In the genomic region with DNA sequence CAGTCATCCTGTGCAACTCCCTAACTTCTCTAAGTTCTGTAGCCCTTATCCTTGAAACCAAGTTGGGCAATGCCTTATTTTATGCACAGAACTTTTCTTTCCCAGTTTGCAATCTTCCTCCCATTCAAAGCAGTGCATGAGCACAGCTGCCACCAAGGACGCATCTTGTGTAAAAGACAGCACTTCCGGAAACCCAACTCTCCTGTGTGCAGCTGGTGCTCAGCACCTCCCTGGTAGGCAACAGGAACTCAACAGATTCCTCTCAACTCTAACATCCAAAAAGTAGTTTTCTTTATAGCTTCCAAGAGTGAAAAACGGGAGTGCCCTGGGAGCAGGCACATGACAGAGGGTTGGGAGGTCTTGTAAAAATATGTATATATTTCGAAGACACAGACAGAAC, we compare ENCODE assay signal across 14 cellular contexts. TPM values are rescaled to one million over a fixed set of nuclear protein-coding genes. Genes with fewer than 3 reads are reported as not detected.
DNase-seq lines count a peak whose midpoint lies in the region; ATAC-seq and TF ChIP-seq lines count a peak whose summit lies in the region.
"Had no signal": no experiment of that assay in that cellular context is flagged by ENCODE, and none has a peak within 500 bp of the region (broad histone marks: within the 10 kb centered on the region; RNA-seq: fewer than 3 reads in every experiment).

No MANE protein-coding gene starts in this region.

- BruUV-seq in PC-9 (replicated peaks; lab: Mats Ljungman, UMichigan) = no TSS peak

- H3K4me1 Mint-ChIP-seq in endodermal cell = peaks cover 13% of the 10 kb centered on the region
- peaks cover 60% of the 10 kb centered on the region for H3K4me1 Mint-ChIP-seq in stimulated activated naive CD8-positive, alpha-beta T cell treated with anti-CD3 and anti-CD28 coated beads, Interleukin-15, amount 100 ng/mL, for 72 hours

- peaks cover 22% of the 10 kb centered on the region for H3K4me1 ChIP-seq in PC-9 (replicated peaks; ENCODE audit: insufficient read depth)
- H3K4me1 ChIP-seq in endodermal cell (ENCODE audit: control insufficient read depth, insufficient read depth, low read length) = no peaks in the 10 kb centered on the region
- H3K4me1 ChIP-seq: colonic mucosa had no signal

- TF ChIP-seq CTCF in PC-9 (conservative IDR thresholded peaks at IDR 0.05) = no peak
- TF ChIP-seq CTCF in endodermal cell (conservative IDR thresholded peaks at IDR 0.05) = no peak
- TF ChIP-seq CTCF in GM13977 (IDR thresholded peaks at IDR 0.05; ENCODE audit: extremely low read depth, insufficient read depth, missing control alignments) = no peak

- intact Hi-C loops in PC-9 (cut with micrococcal nuclease; ENCODE audit: unreplicated experiment) = loop anchor here (10.0 kb wide), 1 partner anchor 870 kb away; no protein-coding TSS in a partner anchor

- DNase-seq in activated naive CD4-positive, alpha-beta T cell treated with anti-CD3 and anti-CD28 coated beads, Interleukin-2, amount 50 U/mL, for 72 hours (ENCODE audit: low spot score in 2 of 2) = no peak
- DNase-seq in activated naive CD4-positive, alpha-beta T cell treated with Interleukin-2 at 50 U/mL for 16 hours = no peak
- DNase-seq in PC-9 (no peak), endodermal cell (peak; percentile 33), DMS79 treated with DMSO at 0.1 percent for 48 hours (lab: John Stamatoyannopoulos, UW) (no peak), GM13977 (ENCODE audit: low spot score) (no peak)
- DNase-seq in stimulated activated naive CD8-positive, alpha-beta T cell treated with anti-CD3 and anti-CD28 coated beads, Interleukin-15, amount 100 ng/mL, for 72 hours = no peak
- DNase-seq: AML-193, colonic mucosa, kidney glomerular epithelial cell, NCI-H510A treated with DMSO at 0.1 percent for 48 hours, SHP77 treated with DMSO at 0.1 percent for 48 hours had no signal

- CTCF ChIA-PET in PC-9 (lab: Charles Lee) = no interaction called here

- no peaks in the 10 kb centered on the region for H3K27me3 Mint-ChIP-seq in endodermal cell (ENCODE audit: insufficient read depth)
- H3K27me3 Mint-ChIP-seq in stimulated activated naive CD8-positive, alpha-beta T cell treated with anti-CD3 and anti-CD28 coated beads, Interleukin-15, amount 100 ng/mL, for 72 hours = no peaks in the 10 kb centered on the region

- 0 out of 2 replicates have a peak overlapping the region, but pooled peaks have one; percentile 68 for H3K4me3 ChIP-seq in PC-9
- no peak overlapping the region for H3K4me3 ChIP-seq in endodermal cell (ENCODE audit: low read length)
- H3K4me3 ChIP-seq: colonic mucosa had no signal

- POLR2A ChIA-PET in PC-9 (lab: Charles Lee; ENCODE audit: unreplicated experiment) = no interaction called here

- H3K79me2 ChIP-seq in PC-9 (ENCODE audit: low read depth) = peaks cover 37% of the 10 kb centered on the region

- WGBS in endodermal cell (ENCODE audit: insufficient coverage in 1 of 2, insufficient read length in 1 of 2), 2 experiments = 98 to 100% methylated on average over 2 to 4 of the region's 4 CpGs

- H3K27ac ChIP-seq in PC-9 (no peak overlapping the region), endodermal cell (ENCODE audit: low read depth, low read length) (no peak overlapping the region)
- H3K27ac ChIP-seq: colonic mucosa, HL-60 had no signal

- ATAC-seq in activated naive CD4-positive, alpha-beta T cell treated with anti-CD3 and anti-CD28 coated beads, Interleukin-2, amount 50 U/mL, for 72 hours = no peak
- ATAC-seq in stimulated activated naive CD8-positive, alpha-beta T cell treated with anti-CD3 and anti-CD28 coated beads, Interleukin-15, amount 100 ng/mL, for 72 hours = no peak
- no peak for ATAC-seq in HG03097 (IDR thresholded peaks at IDR 0.05; ENCODE audit: low FRiP score, unreplicated experiment)

- peaks cover 11 to 43% of the 10 kb centered on the region in 2 donors for H3K36me3 Mint-ChIP-seq in activated naive CD4-positive, alpha-beta T cell treated with anti-CD3 and anti-CD28 coated beads, Interleukin-2, amount 50 U/mL, for 72 hours
- H3K36me3 Mint-ChIP-seq in endodermal cell (ENCODE audit: low read depth) = peaks cover 13% of the 10 kb centered on the region

- H3K4me2 ChIP-seq in PC-9 = peak overlapping the region; percentile 94; the same call in 1 of the 2 replicates

- H3K9ac ChIP-seq in endodermal cell (ENCODE audit: extremely low read depth, low read length, poor library complexity, severe bottlenecking) = no peak overlapping the region

- H2AFZ ChIP-seq in PC-9 = no peak overlapping the region

- in situ Hi-C loops in GM13977 (cut with MboI; ENCODE audit: low pct_unique_long_range_greater_than_20kb, low sequenced_read_pairs, unreplicated experiment) = no loop called here

- H3K9me3 ChIP-seq in PC-9 (ENCODE audit: insufficient read depth, low read depth) (no peaks in the 10 kb centered on the region), endodermal cell (ENCODE audit: control insufficient read depth, low read length) (no peaks in the 10 kb centered on the region)
- H3K9me3 ChIP-seq: colonic mucosa had no signal

- no peaks in the 10 kb centered on the region for H3K9me2 ChIP-seq in PC-9 (ENCODE audit: insufficient read depth)

- peaks cover 15% of the 10 kb centered on the region for H3F3A ChIP-seq in PC-9 (ENCODE audit: insufficient read depth, low read depth)

- H3K27me3 ChIP-seq in PC-9 (ENCODE audit: insufficient read depth, low read depth) (no peaks in the 10 kb centered on the region), endodermal cell (ENCODE audit: control insufficient read depth, insufficient read depth, low read length, poor library complexity, severe bottlenecking) (no peaks in the 10 kb centered on the region)
- H3K27me3 ChIP-seq: colonic mucosa had no signal

- peak overlapping the region; percentile 40 to 92 for H3K27ac Mint-ChIP-seq in activated naive CD4-positive, alpha-beta T cell treated with anti-CD3 and anti-CD28 coated beads, Interleukin-2, amount 50 U/mL, for 72 hours
- peak overlapping the region; percentile 96 for H3K27ac Mint-ChIP-seq in endodermal cell
- no peak overlapping the region for H3K27ac Mint-ChIP-seq in stimulated activated naive CD8-positive, alpha-beta T cell treated with anti-CD3 and anti-CD28 coated beads, Interleukin-15, amount 100 ng/mL, for 72 hours

- H3K9me3 Mint-ChIP-seq in activated naive CD4-positive, alpha-beta T cell treated with anti-CD3 and anti-CD28 coated beads, Interleukin-2, amount 50 U/mL, for 72 hours = no peaks in the 10 kb centered on the region
- H3K9me3 Mint-ChIP-seq in endodermal cell = no peaks in the 10 kb centered on the region
- no peaks in the 10 kb centered on the region for H3K9me3 Mint-ChIP-seq in stimulated activated naive CD8-positive, alpha-beta T cell treated with anti-CD3 and anti-CD28 coated beads, Interleukin-15, amount 100 ng/mL, for 72 hours

- H3K36me3 ChIP-seq in PC-9 (ENCODE audit: low read depth) (peaks cover 8% of the 10 kb centered on the region), endodermal cell (ENCODE audit: control insufficient read depth, insufficient read depth, low read length) (peaks cover 25% of the 10 kb centered on the region)
- H3K36me3 ChIP-seq: colonic mucosa had no signal

- H4K20me1 ChIP-seq in PC-9 (ENCODE audit: insufficient read depth) = peaks cover 32% of the 10 kb centered on the region

- H3K4me3 Mint-ChIP-seq in endodermal cell = no peak overlapping the region
- peak overlapping the region; percentile 88 to 89 for H3K4me3 Mint-ChIP-seq in stimulated activated naive CD8-positive, alpha-beta T cell treated with anti-CD3 and anti-CD28 coated beads, Interleukin-15, amount 100 ng/mL, for 72 hours

RNA-seq across cellular contexts. Expression of a gene that starts 2.2 kb away (rescaled TPM):
- 10 to 100 TPM; 27.0 to 36.9 TPM for total RNA-seq in activated naive CD4-positive, alpha-beta T cell treated with anti-CD3 and anti-CD28 coated beads, Interleukin-2, amount 50 U/mL, for 72 hours
- 30.5 and 32.4 TPM in 2 replicates for total RNA-seq in PC-9 (2021)
- total RNA-seq in endodermal cell = 10 to 100 TPM; 19.9 to 20.1 TPM
- polyA plus RNA-seq in endodermal cell (2013, experiment 1 of 2) = 28.9 TPM
- 25.7 TPM for polyA plus RNA-seq in endodermal cell (2013, experiment 2 of 2)

Comparison
In these comparisons a context has a peak if more than half of its experiments do, and no peak if none do; other contexts are left out.
1. H3K27ac Mint-ChIP-seq: peak in activated naive CD4-positive, alpha-beta T cell treated with anti-CD3 and anti-CD28 coated beads, Interleukin-2, amount 50 U/mL, for 72 hours (2 of 2) and endodermal cell (single experiment); none in stimulated activated naive CD8-positive, alpha-beta T cell treated with anti-CD3 and anti-CD28 coated beads, Interleukin-15, amount 100 ng/mL, for 72 hours (0 of 2).